9 cellular contexts compared by ENCODE assay signal in genomic region chr7:157004050-157004838, GRCh38. TPM values are rescaled to one million over a fixed set of nuclear protein-coding genes. Genes with fewer than 3 reads are reported as not detected.
DNase-seq lines count a peak whose midpoint lies in the region; ATAC-seq and TF ChIP-seq lines count a peak whose summit lies in the region.
"Had no signal": no experiment of that assay in that cellular context is flagged by ENCODE, and none has a peak within 500 bp of the region (broad histone marks: within the 10 kb centered on the region; RNA-seq: fewer than 3 reads in every experiment).

No MANE protein-coding gene starts in this region.

- CTCF ChIA-PET in mammary epithelial cell (lab: Charles Lee; ENCODE audit: low non-redundant PET): no interaction called here
- CTCF ChIA-PET in RWPE1 (lab: Yijun Ruan, JAX): no interaction called here

- H2AFZ ChIP-seq in mammary epithelial cell (ENCODE audit: low read depth, low read length): peak overlapping the region; percentile 11

- POLR2A ChIA-PET in RWPE1 (lab: Yijun Ruan, JAX; ENCODE audit: low non-redundant PET): no interaction called here

- no peak for ATAC-seq in GM19467 (IDR thresholded peaks at IDR 0.05; ENCODE audit: unreplicated experiment)

- H3K27ac ChIP-seq in cardiac muscle cell (no peak overlapping the region), right atrium auricular region (no peak overlapping the region), mammary epithelial cell (ENCODE audit: insufficient read depth, low read depth, low read length) (no peak overlapping the region), transverse colon (peak overlapping the region; percentile 67 to 76 (median 70)), RWPE1 (no peak overlapping the region)

- intact Hi-C loops in mammary epithelial cell (cut with micrococcal nuclease) (no loop called here), transverse colon (cut with DNase I; ENCODE audit: low total_unique reads) (no loop called here)

- H3K36me3 ChIP-seq in cardiac muscle cell (no peaks in the 10 kb centered on the region), right atrium auricular region (no peaks in the 10 kb centered on the region), mammary epithelial cell (ENCODE audit: insufficient read depth, low read length) (no peaks in the 10 kb centered on the region), transverse colon (no peaks in the 10 kb centered on the region)

- no peak for TF ChIP-seq POLR2A in transverse colon (IDR thresholded peaks at IDR 0.05)

- WGBS in mammary epithelial cell (ENCODE audit: low coverage, missing lambda C conversion rate): 35% methylated on average over 34 of the region's 60 CpGs
- WGBS in transverse colon (ENCODE audit: low coverage in 1 of 2), 2 donors: 25 to 39% methylated on average over 4 to 60 of the region's 60 CpGs

- TF ChIP-seq CTCF in cardiac muscle cell (IDR thresholded peaks at IDR 0.05; ENCODE audit: low read depth, low read length) (no peak), right atrium auricular region (IDR thresholded peaks at IDR 0.05) (no peak), mammary epithelial cell (conservative IDR thresholded peaks at IDR 0.05 in 1 of 2, IDR thresholded peaks at IDR 0.05 in 1 of 2; ENCODE audit: extremely low read depth in 1 of 2, insufficient read depth in 1 of 2, low read depth in 1 of 2, low read length in 2 of 2) (no peak), transverse colon (IDR thresholded peaks at IDR 0.05) (no peak), RWPE1 (conservative IDR thresholded peaks at IDR 0.05; ENCODE audit: low read depth) (no peak)

- BruUV-seq in mammary epithelial cell (replicated peaks; lab: Mats Ljungman, UMichigan): no TSS peak

- H3K9me3 ChIP-seq in cardiac muscle cell (ENCODE audit: low read depth): no peaks in the 10 kb centered on the region
- no peaks in the 10 kb centered on the region for H3K9me3 ChIP-seq in right atrium auricular region
- H3K9me3 ChIP-seq in mammary epithelial cell (replicated peaks; ENCODE audit: insufficient read depth, low read length): no peaks in the 10 kb centered on the region
- no peaks in the 10 kb centered on the region for H3K9me3 ChIP-seq in transverse colon

- no peak overlapping the region for H3K9ac ChIP-seq in mammary epithelial cell (ENCODE audit: insufficient read depth, low read length)

- peaks cover 13% of the 10 kb centered on the region for H3K4me1 ChIP-seq in cardiac muscle cell (ENCODE audit: low read depth)
- H3K4me1 ChIP-seq in right atrium auricular region: peaks cover 0 to 51% of the 10 kb centered on the region in 2 donors
- H3K4me1 ChIP-seq in mammary epithelial cell (ENCODE audit: insufficient read depth, low read length): peaks cover 15% of the 10 kb centered on the region
- peaks cover 13 to 77% (median 54%) of the 10 kb centered on the region in 4 donors for H3K4me1 ChIP-seq in transverse colon

- H3K4me3 ChIP-seq in cardiac muscle cell (no peak overlapping the region), right atrium auricular region (no peak overlapping the region), mammary epithelial cell (replicated peaks in 1 of 3; ENCODE audit: insufficient read depth in 1 of 3, low read depth in 2 of 3, low read length in 3 of 3) (no peak overlapping the region), transverse colon (peak overlapping the region in 1 of 4 donors; percentile 33)

- dilution Hi-C loops in mammary epithelial cell (cut with HindIII; ENCODE audit: low sequenced_read_pairs): no loop called here

- H3K4me2 ChIP-seq in mammary epithelial cell (ENCODE audit: insufficient read depth, low read depth, low read length): peak overlapping the region; percentile 46

- in situ Hi-C loops in mammary epithelial cell (cut with MboI; ENCODE audit: low sequenced_read_pairs in 2 of 2) (no loop called here), transverse colon (cut with MboI; ENCODE audit: low pct_ligation_motif_present in 1 of 4, low pct_unique_long_range_greater_than_20kb in 1 of 4, low sequenced_read_pairs in 3 of 4) (no loop called here)

- H3K27me3 ChIP-seq in cardiac muscle cell (peaks cover 100% of the 10 kb centered on the region), right atrium auricular region (peaks cover 31 to 80% of the 10 kb centered on the region in 2 donors), mammary epithelial cell (ENCODE audit: insufficient read depth, low read length) (peaks cover 2% of the 10 kb centered on the region), transverse colon (peaks cover 100% of the 10 kb centered on the region)

- H3K79me2 ChIP-seq in mammary epithelial cell (ENCODE audit: insufficient read depth, low read length): peaks cover 1% of the 10 kb centered on the region

- TF ChIP-seq EP300 in transverse colon (IDR thresholded peaks at IDR 0.05; ENCODE audit: low read depth): no peak

- peak; percentile 49 to 65 for DNase-seq in cardiac muscle cell (ENCODE audit: low read depth in 1 of 2, low spot score in 1 of 2)
- DNase-seq in right atrium auricular region (ENCODE audit: low spot score): no peak
- no peak for DNase-seq in mammary epithelial cell
- peak; percentile 41 to 53 for DNase-seq in lung microvascular endothelial cell (ENCODE audit: low read depth in 2 of 2)
- no peak for DNase-seq in transverse colon
- DNase-seq in Kasumi-1 (lab: John Stamatoyannopoulos, UW): no peak
- no peak for DNase-seq in RWPE1 (ENCODE audit: low spot score)
- DNase-seq: NCI-H446 had no signal

- no peaks in the 10 kb centered on the region for H4K20me1 ChIP-seq in mammary epithelial cell (ENCODE audit: insufficient read depth, low read length)

RNA-seq across cellular contexts. Expression of gene MNX1, which starts 6.2 kb away (rescaled TPM):
- total RNA-seq in cardiac muscle cell: 0.56 and 0.77 TPM in 2 replicates
- polyA plus RNA-seq in cardiac muscle cell: 0.31 and 0.35 TPM in 2 replicates
- total RNA-seq in right atrium auricular region: not detected
- total RNA-seq in mammary epithelial cell: 1 to 10 TPM in 1 of 2 donors, under 1 TPM in 1; 0.50 to 5.1 TPM
- polyA plus RNA-seq in mammary epithelial cell: 0.10 TPM
- 1.3 TPM for polyA minus RNA-seq in mammary epithelial cell
- total RNA-seq in lung microvascular endothelial cell: not detected in 2 replicates
- total RNA-seq in transverse colon: 10 to 100 TPM; 11.7 to 23.2 (median 13.1) TPM

RNA-seq across cellular contexts. Expression of gene NOM1, which starts 54.7 kb away (rescaled TPM):
- total RNA-seq in cardiac muscle cell (9.9 and 18.3 TPM in 2 replicates), right atrium auricular region (1 to 10 TPM; 4.1 to 6.3 TPM), mammary epithelial cell (10 to 100 TPM; 13.5 to 30.2 TPM), lung microvascular endothelial cell (15.1 and 16.8 TPM in 2 replicates), transverse colon (10 to 100 TPM in 3 of 4 donors, 1 to 10 TPM in 1; 6.6 to 22.4 (median 15.2) TPM)
- polyA plus RNA-seq in cardiac muscle cell (5.6 and 8.9 TPM in 2 replicates), mammary epithelial cell (8.2 TPM)
- polyA minus RNA-seq in mammary epithelial cell: 23.6 TPM

Comparison
In these comparisons a context has a peak if more than half of its experiments do, and no peak if none do; other contexts are left out.
1. DNase-seq: peak in cardiac muscle cell (2 of 2) and lung microvascular endothelial cell (2 of 2); none in right atrium auricular region (single experiment), mammary epithelial cell (single experiment), transverse colon (single experiment), Kasumi-1 (0 of 2) and RWPE1 (single experiment).
2. H3K27ac ChIP-seq: peak in transverse colon (4 of 4); none in cardiac muscle cell (single experiment), right atrium auricular region (0 of 2), mammary epithelial cell (single experiment) and RWPE1 (single experiment).